In the genomic region with DNA sequence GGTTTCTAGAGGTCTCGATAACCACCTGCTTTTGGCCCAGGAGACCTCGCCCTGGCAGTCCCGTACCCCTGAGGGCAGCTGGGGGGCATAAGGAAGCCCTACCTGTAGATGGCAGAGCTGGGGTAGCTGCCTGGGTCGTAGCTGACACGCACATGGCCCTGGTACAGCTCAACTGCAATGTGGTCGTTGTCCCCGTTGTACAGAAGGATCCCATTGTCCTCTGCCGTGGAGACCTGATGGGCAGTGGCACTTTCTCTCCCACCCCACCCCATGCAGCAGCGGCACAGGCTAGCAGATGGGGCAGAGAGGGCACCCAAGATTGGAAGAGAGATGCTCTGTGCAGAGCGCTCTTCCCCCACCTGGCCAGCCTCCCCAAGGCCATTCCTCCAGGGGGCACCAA, we compare ENCODE assay signal across 24 cellular contexts.
"Had no signal": no experiment of that assay in that cellular context is flagged by ENCODE, and none has a peak within 500 bp of the region (broad histone marks: within the 10 kb centered on the region; RNA-seq: fewer than 3 reads in every experiment).

No MANE protein-coding gene starts in this region.

- H3K4me1 Mint-ChIP-seq: immature natural killer cell, mesothelial cell of epicardium, naive B cell had no signal

- H2AFZ ChIP-seq: hepatocyte had no signal

- H3K27me3 ChIP-seq: dorsolateral prefrontal cortex, esophagus squamous epithelium, gastroesophageal sphincter, heart left ventricle, hepatocyte, left lung had no signal

- H3K27ac ChIP-seq: coronary artery, dorsolateral prefrontal cortex, epithelial cell of prostate, esophagus squamous epithelium, gastroesophageal sphincter, heart left ventricle, hepatocyte, left lung, lower lobe of right lung had no signal

- H3K27ac Mint-ChIP-seq: immature natural killer cell, mesothelial cell of epicardium, naive B cell had no signal

- H3K4me3 ChIP-seq: coronary artery, dorsolateral prefrontal cortex, esophagus squamous epithelium, gastroesophageal sphincter, heart left ventricle, hepatocyte, left lung, lower lobe of right lung, mucosa of descending colon had no signal

- H3K4me1 ChIP-seq: esophagus squamous epithelium, gastroesophageal sphincter, heart left ventricle, left lung, lower lobe of right lung had no signal

- H3K36me3 ChIP-seq: esophagus squamous epithelium, gastroesophageal sphincter, heart left ventricle, left lung, lower lobe of right lung had no signal

- H3K4me3 Mint-ChIP-seq: immature natural killer cell, mesothelial cell of epicardium, naive B cell had no signal

- ATAC-seq: esophagus mucosa, gastroesophageal sphincter, heart left ventricle, left cardiac atrium, left lung, left ventricle myocardium superior, lower lobe of right lung, mucosa of descending colon had no signal

- H3K4me2 ChIP-seq: hepatocyte had no signal

- H3K36me3 Mint-ChIP-seq: mesothelial cell of epicardium had no signal

- DNase-seq: dermis blood vessel endothelial cell; dorsolateral prefrontal cortex; effector CD4-positive, alpha-beta T cell; effector memory CD4-positive, alpha-beta T cell; erythroblast; esophagus squamous epithelium; foreskin fibroblast; foreskin melanocyte; heart left ventricle; hypothalamus; immature natural killer cell; left cardiac atrium; left lung; left ventricle myocardium superior; lower lobe of right lung; mesenchymal stem cell; mucosa of descending colon; naive B cell had no signal
